ENCODE assay signal across 8 cellular contexts in genomic region chr12:102479099-102479887, GRCh38. TPM values are rescaled to one million over a fixed set of nuclear protein-coding genes. Genes with fewer than 3 reads are reported as not detected.
DNase-seq lines count a peak whose midpoint lies in the region; ATAC-seq and TF ChIP-seq lines count a peak whose summit lies in the region.

No MANE protein-coding gene starts in this region.

- TF ChIP-seq POLR2A in Peyer's patch (IDR thresholded peaks at IDR 0.05): no peak

- intact Hi-C loops in left lung (cut with DNase I): no loop called here

- H3K4me1 ChIP-seq in Peyer's patch (peaks cover 0 to 5% (median 0%) of the 10 kb centered on the region in 4 donors), left lung (peaks cover 14 to 32% of the 10 kb centered on the region in 2 donors)

- no peaks in the 10 kb centered on the region for H3K27me3 Mint-ChIP-seq in mesothelial cell of epicardium (ENCODE audit: low read depth)

- H3K9me3 ChIP-seq in Peyer's patch (no peaks in the 10 kb centered on the region), left lung (no peaks in the 10 kb centered on the region)

- peak; percentile 68 for DNase-seq in NCI-H748 (lab: John Stamatoyannopoulos, UW; ENCODE audit: unreplicated experiment)
- DNase-seq in NCI-H748 treated with DMSO at 0.1 percent for 48 hours (lab: John Stamatoyannopoulos, UW): no peak
- peak in 2 of 3 donors; percentile 25 to 48 for DNase-seq in Peyer's patch
- DNase-seq in left lung: no peak
- no peak for DNase-seq in NCI-H1105 treated with DMSO at 0.1 percent for 48 hours (lab: John Stamatoyannopoulos, UW)
- DNase-seq in NCI-H1417 treated with DMSO at 0.1 percent for 48 hours (lab: John Stamatoyannopoulos, UW): no peak
- no peak for DNase-seq in mesothelial cell of epicardium (ENCODE audit: low spot score in 2 of 2, unreplicated experiment in 2 of 2)

- H3K27ac Mint-ChIP-seq in mesothelial cell of epicardium: no peak overlapping the region

- peaks cover 42% of the 10 kb centered on the region for H3K4me1 Mint-ChIP-seq in mesothelial cell of epicardium

- H3K27me3 ChIP-seq in Peyer's patch (no peaks in the 10 kb centered on the region), left lung (no peaks in the 10 kb centered on the region)

- ATAC-seq in HG02798 (IDR thresholded peaks at IDR 0.05; ENCODE audit: poor library complexity, unreplicated experiment) (peak; percentile 29), left lung (peak; percentile 53)

- TF ChIP-seq CTCF in Peyer's patch (IDR thresholded peaks at IDR 0.05) (no peak), left lung (IDR thresholded peaks at IDR 0.05) (no peak), mesothelial cell of epicardium (IDR thresholded peaks at IDR 0.05; ENCODE audit: unreplicated experiment) (no peak)

- H3K36me3 Mint-ChIP-seq in mesothelial cell of epicardium: peaks cover 4% of the 10 kb centered on the region

- peaks cover 4% of the 10 kb centered on the region for H3K9me3 Mint-ChIP-seq in mesothelial cell of epicardium

- no peaks in the 10 kb centered on the region for H3K36me3 ChIP-seq in Peyer's patch
- H3K36me3 ChIP-seq in left lung: no peaks in the 10 kb centered on the region

- H3K27ac ChIP-seq in Peyer's patch (peak overlapping the region; percentile 34 to 71 (median 45)), left lung (peak overlapping the region; percentile 14 to 82)

- H3K4me3 Mint-ChIP-seq in mesothelial cell of epicardium: no peak overlapping the region

- H3K4me3 ChIP-seq in Peyer's patch: peak overlapping the region in 3 of 4 donors; percentile 12 to 25 (median 24)
- H3K4me3 ChIP-seq in left lung: peak overlapping the region; percentile 21 to 27

RNA-seq across cellular contexts. Expression of gene IGF1, which starts 1.1 kb away (rescaled TPM):
- total RNA-seq in Peyer's patch (10 to 100 TPM in 1 of 4 donors, 1 to 10 TPM in 3; 4.0 to 21.5 (median 6.3) TPM), left lung (10 to 100 TPM; 57.1 to 99.9 TPM), mesothelial cell of epicardium (62.2 to 76.8 TPM (median 66.9 TPM) in 3 replicates)

Comparison
In these comparisons a context has a peak if more than half of its experiments do, and no peak if none do; other contexts are left out.
1. DNase-seq: peak in NCI-H748 (single experiment) and Peyer's patch (2 of 3); none in NCI-H748 treated with DMSO at 0.1 percent for 48 hours (single experiment), left lung (0 of 2), NCI-H1105 treated with DMSO at 0.1 percent for 48 hours (single experiment), NCI-H1417 treated with DMSO at 0.1 percent for 48 hours (single experiment) and mesothelial cell of epicardium (0 of 2).